ENCODE assay signal across 26 cellular contexts in genomic region chr14:40386433-40386832, GRCh38.
DNase-seq lines count a peak whose midpoint lies in the region; ATAC-seq and TF ChIP-seq lines count a peak whose summit lies in the region.
"Had no signal": no experiment of that assay in that cellular context is flagged by ENCODE, and none has a peak within 500 bp of the region (broad histone marks: within the 10 kb centered on the region; RNA-seq: fewer than 3 reads in every experiment).

No MANE protein-coding gene starts in this region.

- H3K4me3 Mint-ChIP-seq in WTC11 = no peak overlapping the region
- H3K4me3 Mint-ChIP-seq: central memory CD8-positive, alpha-beta T cell; dendritic cell treated with granulocyte-macrophage colony-stimulating factor and Interleukin-4, amounts not matched to agents 40 ng/mL and 50 ng/mL, for 4 days; nephron progenitor cell had no signal

- no peaks in the 10 kb centered on the region for H3K36me3 Mint-ChIP-seq in WTC11

- H3K9me3 Mint-ChIP-seq in WTC11 = no peaks in the 10 kb centered on the region
- H3K9me3 Mint-ChIP-seq: central memory CD8-positive, alpha-beta T cell; dendritic cell treated with granulocyte-macrophage colony-stimulating factor and Interleukin-4, amounts not matched to agents 40 ng/mL and 50 ng/mL, for 4 days; nephron progenitor cell had no signal

- TF ChIP-seq CTCF in WTC11 (IDR thresholded peaks at IDR 0.05) = no peak

- peaks cover 2% of the 10 kb centered on the region; the same call in 1 of the 2 replicates for H3K4me1 Mint-ChIP-seq in WTC11
- H3K4me1 Mint-ChIP-seq: central memory CD8-positive, alpha-beta T cell; nephron progenitor cell had no signal

- H3K27me3 Mint-ChIP-seq in WTC11 (ENCODE audit: low read depth) = no peaks in the 10 kb centered on the region
- H3K27me3 Mint-ChIP-seq: central memory CD8-positive, alpha-beta T cell; dendritic cell treated with granulocyte-macrophage colony-stimulating factor and Interleukin-4, amounts not matched to agents 40 ng/mL and 50 ng/mL, for 4 days had no signal

- ATAC-seq in GM18861 (IDR thresholded peaks at IDR 0.05; ENCODE audit: unreplicated experiment) = peak; percentile 74
- ATAC-seq in HG02623 (IDR thresholded peaks at IDR 0.05; ENCODE audit: unreplicated experiment) = peak; percentile 43
- peak; percentile 79 for ATAC-seq in HG03432 (IDR thresholded peaks at IDR 0.05; ENCODE audit: unreplicated experiment)
- ATAC-seq in WTC11 = no peak
- ATAC-seq: left cardiac atrium, pancreas had no signal

- DNase-seq in kidney tubule cell (ENCODE audit: low spot score) = peak; percentile 34
- DNase-seq in WTC11 (ENCODE audit: low spot score) = no peak
- DNase-seq in iPS-NIHi7 (ENCODE audit: extremely low spot score) = no peak
- no peak for DNase-seq in superior temporal gyrus (ENCODE audit: extremely low spot score)
- DNase-seq: ACHN; activated CD4-positive, alpha-beta T cell treated with anti-CD3 and anti-CD28 coated beads, Interleukin-2, amount 50 U/mL, for 1 hour; activated T-cell treated with anti-CD3 and anti-CD28 coated beads, Interleukin-2, amount 50 U/mL, for 48 hours; DND-41; foreskin melanocyte; KG1; left cardiac atrium; MG63; NCI-H1105 treated with DMSO at 0.1 percent for 48 hours; NCI-H446 treated with DMSO at 0.1 percent for 48 hours; nephron progenitor cell; NK-92 treated with Interleukin-12 subunit alpha and Interleukin-12 subunit beta, amount 100 ng/mL, for 24 hours; pancreas; SHP77; stimulated activated CD4-positive, alpha-beta T cell treated with anti-CD3 and anti-CD28 coated beads, Interleukin-2, amount 100 ng/mL, for 24 hours; T1000; WERI-Rb-1 had no signal

- CTCF ChIA-PET in WTC11 (lab: Charles Lee) = interaction anchor here (0.7 kb wide), 1 partner anchor 31 kb away, joined by 3 read pairs; no protein-coding TSS in a partner anchor

- POLR2A ChIA-PET in WTC11 (lab: Charles Lee) = no interaction called here

- no peak overlapping the region for H3K27ac Mint-ChIP-seq in WTC11
- H3K27ac Mint-ChIP-seq: dendritic cell treated with granulocyte-macrophage colony-stimulating factor and Interleukin-4, amounts not matched to agents 40 ng/mL and 50 ng/mL, for 4 days; nephron progenitor cell had no signal

TF ChIP-seq in WTC11, 78 proteins besides CTCF, POLR2A, EP300 and RAD21:
- TF ChIP-seq ZNF423 (CRISPR knock-in tag; IDR thresholded peaks at IDR 0.05) = no peak
- TF ChIP-seq PRRX2 (CRISPR knock-in tag; IDR thresholded peaks at IDR 0.05) = no peak
- TF ChIP-seq FOXJ3 (CRISPR knock-in tag; IDR thresholded peaks at IDR 0.05; ENCODE audit: borderline replicate concordance) = no peak
- no peak for TF ChIP-seq SOX15 (CRISPR knock-in tag; IDR thresholded peaks at IDR 0.05)
- TF ChIP-seq RELA (CRISPR knock-in tag; IDR thresholded peaks at IDR 0.05; ENCODE audit: borderline replicate concordance) = no peak
- no peak for TF ChIP-seq ZNF512 (CRISPR knock-in tag; IDR thresholded peaks at IDR 0.05; ENCODE audit: borderline replicate concordance)
- TF ChIP-seq SP1 (CRISPR knock-in tag; conservative IDR thresholded peaks at IDR 0.05) = no peak
- no peak for TF ChIP-seq AR (CRISPR knock-in tag; IDR thresholded peaks at IDR 0.05)
- TF ChIP-seq ZMAT4 (CRISPR knock-in tag; IDR thresholded peaks at IDR 0.05) = no peak
- TF ChIP-seq ELF4 (CRISPR knock-in tag; IDR thresholded peaks at IDR 0.05; ENCODE audit: low read depth) = no peak
TF ChIP-seq in WTC11: peak in this region for 0.
